In genomic region chr2:109244750-109245382, GRCh38 we compare ENCODE assay signal across 22 cellular contexts.
DNase-seq lines count a peak whose midpoint lies in the region; ATAC-seq, FAIRE-seq and TF ChIP-seq lines count a peak whose summit lies in the region.
"Had no signal": no experiment of that assay in that cellular context is flagged by ENCODE, and none has a peak within 500 bp of the region (broad histone marks: within the 10 kb centered on the region; RNA-seq: fewer than 3 reads in every experiment).

No MANE protein-coding gene starts in this region.

- H3K36me3 ChIP-seq in bronchial epithelial cell (ENCODE audit: control insufficient read depth, insufficient read depth, low read length): no peaks in the 10 kb centered on the region
- no peaks in the 10 kb centered on the region for H3K36me3 ChIP-seq in lower lobe of right lung
- H3K36me3 ChIP-seq in upper lobe of right lung: no peaks in the 10 kb centered on the region
- no peaks in the 10 kb centered on the region for H3K36me3 ChIP-seq in Peyer's patch
- H3K36me3 ChIP-seq: prostate gland, vagina had no signal

- H3K9me3 ChIP-seq in lower lobe of right lung: no peaks in the 10 kb centered on the region
- H3K9me3 ChIP-seq in upper lobe of right lung: no peaks in the 10 kb centered on the region
- no peaks in the 10 kb centered on the region for H3K9me3 ChIP-seq in Peyer's patch
- H3K9me3 ChIP-seq: prostate gland, vagina had no signal

- intact Hi-C loops in Right ventricle myocardium superior (cut with DNase I): no loop called here
- intact Hi-C loops in cardiac septum (cut with DNase I): no loop called here
- intact Hi-C loops in lower lobe of right lung (cut with DNase I): no loop called here
- intact Hi-C loops in upper lobe of right lung (cut with DNase I): no loop called here
- intact Hi-C loops in left colon (cut with DNase I, micrococcal nuclease): no loop called here

- H3K27ac ChIP-seq in lower lobe of right lung: peak overlapping the region; percentile 37
- peak overlapping the region; percentile 32 for H3K27ac ChIP-seq in upper lobe of right lung
- no peak overlapping the region for H3K27ac ChIP-seq in Peyer's patch
- H3K27ac ChIP-seq: C4-2B, prostate gland, vagina had no signal

- DNase-seq in Right ventricle myocardium superior: no peak
- no peak for DNase-seq in cardiac septum (ENCODE audit: low spot score)
- no peak for DNase-seq in bronchial epithelial cell (ENCODE audit: low read depth)
- no peak for DNase-seq in lower lobe of right lung
- DNase-seq in upper lobe of right lung: peak; percentile 37
- no peak for DNase-seq in SKM-1 (lab: John Stamatoyannopoulos, UW; ENCODE audit: unreplicated experiment)
- no peak for DNase-seq in Peyer's patch
- DNase-seq in left colon: no peak
- DNase-seq: activated CD4-positive, alpha-beta T cell treated with anti-CD3 and anti-CD28 coated beads, Interleukin-2, amount 50 U/mL, for 1 hour; activated gamma-delta T cell; islet precursor cell; Karpas-422; NCI-H1048; NCI-H187; NCI-H526; substantia nigra had no signal

- TF ChIP-seq POLR2A in Peyer's patch (IDR thresholded peaks at IDR 0.05): no peak

- ATAC-seq in Right ventricle myocardium superior (ENCODE audit: poor library complexity) (peak; percentile 25), lower lobe of right lung (no peak), upper lobe of right lung (no peak), left colon (no peak)
- ATAC-seq: SK-N-SH treated with all-trans-retinoic acid at 6 μM for 48 hours had no signal

- FAIRE-seq in bronchial epithelial cell (lab: Jason Lieb, UNC): peak; percentile 32
- FAIRE-seq: GM12892, H54 had no signal

- no peak overlapping the region for H3K4me3 ChIP-seq in bronchial epithelial cell (ENCODE audit: low read depth, low read length)
- no peak overlapping the region for H3K4me3 ChIP-seq in lower lobe of right lung
- H3K4me3 ChIP-seq in upper lobe of right lung: no peak overlapping the region
- H3K4me3 ChIP-seq in Peyer's patch: no peak overlapping the region
- H3K4me3 ChIP-seq: prostate gland, vagina had no signal

- H3K4me1 ChIP-seq in lower lobe of right lung (peaks cover 61% of the 10 kb centered on the region), upper lobe of right lung (peaks cover 51% of the 10 kb centered on the region), Peyer's patch (peaks cover 0 to 16% (median 0%) of the 10 kb centered on the region in 4 donors)
- H3K4me1 ChIP-seq: prostate gland had no signal

- TF ChIP-seq CTCF in bronchial epithelial cell (IDR thresholded peaks at IDR 0.05; ENCODE audit: insufficient read depth, low read length, severe bottlenecking): no peak
- no peak for TF ChIP-seq CTCF in lower lobe of right lung (IDR thresholded peaks at IDR 0.05)
- no peak for TF ChIP-seq CTCF in upper lobe of right lung (IDR thresholded peaks at IDR 0.05)
- no peak for TF ChIP-seq CTCF in Peyer's patch (IDR thresholded peaks at IDR 0.05)

- peaks cover 5% of the 10 kb centered on the region for H3K27me3 ChIP-seq in bronchial epithelial cell (ENCODE audit: control insufficient read depth, insufficient read depth, low read length)
- no peaks in the 10 kb centered on the region for H3K27me3 ChIP-seq in lower lobe of right lung (ENCODE audit: low read depth)
- no peaks in the 10 kb centered on the region for H3K27me3 ChIP-seq in upper lobe of right lung
- no peaks in the 10 kb centered on the region for H3K27me3 ChIP-seq in Peyer's patch
- H3K27me3 ChIP-seq: vagina had no signal

Comparison
In these comparisons a context has a peak if more than half of its experiments do, and no peak if none do; other contexts are left out.
1. H3K27ac ChIP-seq: peak in lower lobe of right lung (single experiment) and upper lobe of right lung (single experiment); none in Peyer's patch (0 of 4).